In genomic region chr15:73930371-73930770, GRCh38 we compare ENCODE assay signal across 16 cellular contexts. TPM values are rescaled to one million over a fixed set of nuclear protein-coding genes. Genes with fewer than 3 reads are reported as not detected.
DNase-seq lines count a peak whose midpoint lies in the region; ATAC-seq and TF ChIP-seq lines count a peak whose summit lies in the region.
"Had no signal": no experiment of that assay in that cellular context is flagged by ENCODE, and none has a peak within 500 bp of the region (broad histone marks: within the 10 kb centered on the region; RNA-seq: fewer than 3 reads in every experiment).

No MANE protein-coding gene starts in this region.

- peaks cover 40 to 87% of the 10 kb centered on the region in 2 experiments for H3K79me1 ChIP-seq in IMR-90 (ENCODE audit: low read depth in 1 of 2, low read length in 2 of 2)

- H4K8ac ChIP-seq in IMR-90 (ENCODE audit: low read depth in 2 of 2, low read length in 2 of 2): peak overlapping the region; percentile 28 to 71; a peak in 2 of 4 replicates

- H3K4me3 ChIP-seq in IMR-90 (ENCODE audit: insufficient read depth, low read depth, low read length): no peak overlapping the region
- no peak overlapping the region for H3K4me3 ChIP-seq in epithelial cell of esophagus (ENCODE audit: low read length)
- H3K4me3 ChIP-seq in testis: no peak overlapping the region
- H3K4me3 ChIP-seq: GM12878, lung had no signal

- peak overlapping the region; percentile 89 for H3K4ac ChIP-seq in IMR-90 (ENCODE audit: low read depth, low read length)

- peak overlapping the region; percentile 58; the same call in 1 of the 2 replicates for H4K91ac ChIP-seq in IMR-90 (ENCODE audit: insufficient read depth, low read depth, low read length)

- WGBS in IMR-90 (ENCODE audit: extremely low coverage in 2 of 2, insufficient read length in 1 of 2), 2 experiments: 74% methylated on average over 2 of the region's 8 CpGs; no CpG with 5 or more reads in 1 of the 2 experiments
- WGBS in testis, 2 donors: 67 to 77% methylated on average over 3 to 8 of the region's 8 CpGs

- H4K5ac ChIP-seq in IMR-90 (ENCODE audit: low read depth, low read length): no peak overlapping the region

- ATAC-seq in IMR-90 (ENCODE audit: low read depth) (peak; percentile 9), HG03460 (IDR thresholded peaks at IDR 0.05; ENCODE audit: unreplicated experiment) (no peak)
- ATAC-seq: GM12878, WTC11 had no signal

- TF ChIP-seq CTCF in IMR-90 (conservative IDR thresholded peaks at IDR 0.05; ENCODE audit: low read depth, low read length) (no peak), epithelial cell of esophagus (IDR thresholded peaks at IDR 0.05; ENCODE audit: insufficient read depth, low read depth, low read length, missing control alignments) (no peak), testis (IDR thresholded peaks at IDR 0.05) (no peak)

- in situ Hi-C loops in IMR-90 (cut with MboI; ENCODE audit: low sequenced_read_pairs): no loop called here

- H3K4me1 ChIP-seq in IMR-90 (ENCODE audit: control insufficient read depth, insufficient read depth, low read length) (peaks cover 42% of the 10 kb centered on the region), testis (peaks cover 9% of the 10 kb centered on the region)

- peaks cover 9% of the 10 kb centered on the region for H3K27me3 Mint-ChIP-seq in activated T-helper 1 cell treated with anti-CD3 and anti-CD28 coated beads, Interleukin-12 subunit alpha, Interleukin-12 subunit beta, Interleukin-2, Interleukin-4 antibody, amounts not matched to agents 30 ng/mL and 10 ng/mL and 1 ng/mL, durations not matched to agents 14 hours and 24 hours and 36 hours (ENCODE audit: insufficient read depth)

- peak overlapping the region; percentile 64 for H2AFZ ChIP-seq in IMR-90 (replicated peaks; ENCODE audit: low read length, poor library complexity)

- H3K36me3 Mint-ChIP-seq in activated T-helper 1 cell treated with anti-CD3 and anti-CD28 coated beads, Interleukin-12 subunit alpha, Interleukin-12 subunit beta, Interleukin-2, Interleukin-4 antibody, amounts not matched to agents 30 ng/mL and 10 ng/mL and 1 ng/mL, durations not matched to agents 14 hours and 24 hours and 36 hours (ENCODE audit: low read depth): no peaks in the 10 kb centered on the region
- H3K36me3 Mint-ChIP-seq: WTC11 had no signal

- H2BK20ac ChIP-seq in IMR-90 (ENCODE audit: low read depth, low read length): 0 out of 2 replicates have a peak overlapping the region, but pooled peaks have one; percentile 5

- peak overlapping the region; percentile 38 for H2BK5ac ChIP-seq in IMR-90 (ENCODE audit: low read depth, low read length, poor library complexity, severe bottlenecking)

- H3K4me2 ChIP-seq in IMR-90 (ENCODE audit: low read depth, low read length): peak overlapping the region; percentile 73

- no peaks in the 10 kb centered on the region for H3K9me3 Mint-ChIP-seq in activated T-helper 1 cell treated with anti-CD3 and anti-CD28 coated beads, Interleukin-12 subunit alpha, Interleukin-12 subunit beta, Interleukin-2, Interleukin-4 antibody, amounts not matched to agents 30 ng/mL and 10 ng/mL and 1 ng/mL, durations not matched to agents 14 hours and 24 hours and 36 hours
- H3K9me3 Mint-ChIP-seq: activated naive CD4-positive, alpha-beta T cell treated with anti-CD3 and anti-CD28 coated beads for 36 hours; WTC11 had no signal

- H2BK120ac ChIP-seq in IMR-90 (ENCODE audit: low read depth, low read length): peak overlapping the region; percentile 68

- no peak overlapping the region for H3K27ac Mint-ChIP-seq in activated T-helper 1 cell treated with anti-CD3 and anti-CD28 coated beads, Interleukin-12 subunit alpha, Interleukin-12 subunit beta, Interleukin-2, Interleukin-4 antibody, amounts not matched to agents 30 ng/mL and 10 ng/mL and 1 ng/mL, durations not matched to agents 14 hours and 24 hours and 36 hours
- H3K27ac Mint-ChIP-seq: activated naive CD4-positive, alpha-beta T cell treated with anti-CD3 and anti-CD28 coated beads for 36 hours; WTC11 had no signal

- peak overlapping the region; percentile 91 for H3K14ac ChIP-seq in IMR-90 (replicated peaks; ENCODE audit: low read depth, low read length)

- H3K9me3 ChIP-seq in IMR-90 (ENCODE audit: control insufficient read depth, insufficient read depth, low read length) (no peaks in the 10 kb centered on the region), testis (no peaks in the 10 kb centered on the region)

- peaks cover 66% of the 10 kb centered on the region for H4K20me1 ChIP-seq in IMR-90 (ENCODE audit: insufficient read depth, low read length)

- H3K4me3 Mint-ChIP-seq in activated T-helper 1 cell treated with anti-CD3 and anti-CD28 coated beads, Interleukin-12 subunit alpha, Interleukin-12 subunit beta, Interleukin-2, Interleukin-4 antibody, amounts not matched to agents 30 ng/mL and 10 ng/mL and 1 ng/mL, durations not matched to agents 14 hours and 24 hours and 36 hours: no peak overlapping the region
- H3K4me3 Mint-ChIP-seq: activated naive CD4-positive, alpha-beta T cell treated with anti-CD3 and anti-CD28 coated beads for 36 hours; WTC11 had no signal

- H2AK5ac ChIP-seq in IMR-90 (ENCODE audit: low read depth, low read length): peak overlapping the region; percentile 80

- peak overlapping the region; percentile 50 for H3K27ac ChIP-seq in IMR-90 (ENCODE audit: insufficient read depth, low read length)
- H3K27ac ChIP-seq in testis: no peak overlapping the region
- H3K27ac ChIP-seq: RWPE1 had no signal

- POLR2A ChIA-PET in IMR-90 (lab: Charles Lee; ENCODE audit: unreplicated experiment): no interaction called here

- peak; percentile 58 for DNase-seq in A172 (ENCODE audit: low spot score)
- DNase-seq in IMR-90: peak; percentile 93
- DNase-seq in epithelial cell of esophagus (ENCODE audit: low read depth): peak; percentile 32
- DNase-seq in mucosa of gallbladder (ENCODE audit: low spot score): peak; percentile 32
- DNase-seq in activated T-helper 1 cell treated with anti-CD3 and anti-CD28 coated beads, Interleukin-12 subunit alpha, Interleukin-12 subunit beta, Interleukin-2, Interleukin-4 antibody, amounts not matched to agents 30 ng/mL and 10 ng/mL and 1 ng/mL, durations not matched to agents 14 hours and 24 hours and 36 hours (ENCODE audit: low spot score): no peak
- DNase-seq in NCI-H1417 treated with DMSO at 0.1 percent for 48 hours (lab: John Stamatoyannopoulos, UW): no peak
- DNase-seq in testis: no peak
- DNase-seq: activated naive CD4-positive, alpha-beta T cell treated with anti-CD3 and anti-CD28 coated beads for 36 hours; small intestine had no signal

- peaks cover 36% of the 10 kb centered on the region for H3K9me1 ChIP-seq in IMR-90 (ENCODE audit: insufficient read depth, low read length)

- H2BK15ac ChIP-seq in IMR-90 (ENCODE audit: low read depth, low read length): peak overlapping the region; percentile 68; the same call in 1 of the 3 replicates

- H3K27me3 ChIP-seq in IMR-90 (ENCODE audit: control insufficient read depth, insufficient read depth, low read length) (no peaks in the 10 kb centered on the region), testis (no peaks in the 10 kb centered on the region)

- H3K9ac ChIP-seq in IMR-90 (ENCODE audit: low read depth, low read length): peak overlapping the region; percentile 49

- TF ChIP-seq RAD21 in IMR-90 (IDR thresholded peaks at IDR 0.05; ENCODE audit: low read length): no peak

- H3K4me1 Mint-ChIP-seq in activated T-helper 1 cell treated with anti-CD3 and anti-CD28 coated beads, Interleukin-12 subunit alpha, Interleukin-12 subunit beta, Interleukin-2, Interleukin-4 antibody, amounts not matched to agents 30 ng/mL and 10 ng/mL and 1 ng/mL, durations not matched to agents 14 hours and 24 hours and 36 hours (ENCODE audit: low read depth): peaks cover 18% of the 10 kb centered on the region

- peak overlapping the region; percentile 89; the same call in 1 of the 2 replicates for H3K23ac ChIP-seq in IMR-90 (ENCODE audit: low read depth, low read length)

- H3K36me3 ChIP-seq in IMR-90 (ENCODE audit: control insufficient read depth, insufficient read depth, low read length) (peaks cover 12% of the 10 kb centered on the region), testis (ENCODE audit: low read depth, missing control alignments) (no peaks in the 10 kb centered on the region)

- CTCF ChIA-PET in IMR-90 (lab: Yijun Ruan, JAX): interaction anchor here (1.1 kb wide), 1 partner anchor 32 kb away, joined by 3 read pairs; no protein-coding TSS in a partner anchor

- H3K56ac ChIP-seq in IMR-90 (ENCODE audit: extremely low read depth, insufficient read depth, low read length): no peak overlapping the region

- dilution Hi-C loops in IMR-90 (cut with HindIII; ENCODE audit: low sequenced_read_pairs, unreplicated experiment): no loop called here

- intact Hi-C loops in IMR-90 (cut with micrococcal nuclease) (no loop called here), testis (cut with DNase I; ENCODE audit: low total_unique reads) (no loop called here)
- intact Hi-C loops in activated T-helper 1 cell treated with anti-CD3 and anti-CD28 coated beads, Interleukin-12 subunit alpha, Interleukin-12 subunit beta, Interleukin-2, Interleukin-4 antibody, amounts not matched to agents 30 ng/mL and 10 ng/mL and 1 ng/mL, durations not matched to agents 14 hours and 24 hours and 36 hours (cut with micrococcal nuclease): no loop called here

- peak overlapping the region; percentile 17; the same call in 1 of the 2 replicates for H3K18ac ChIP-seq in IMR-90 (ENCODE audit: low read depth, low read length)

- TF ChIP-seq POLR2A in IMR-90 (IDR thresholded peaks at IDR 0.05; ENCODE audit: low read depth, low read length) (no peak), testis (IDR thresholded peaks at IDR 0.05) (no peak)

- peak overlapping the region; percentile 95 for H2AK9ac ChIP-seq in IMR-90 (replicated peaks; ENCODE audit: low read depth, low read length, poor library complexity)

- no TSS peak for BruUV-seq in IMR-90 (replicated peaks; lab: Mats Ljungman, UMichigan)

RNA-seq across cellular contexts. Expression of gene LOXL1, which starts 4.1 kb away (rescaled TPM):
- total RNA-seq in A172 (2014; rRNA removed; shearing (Covaris generic)): 91.0 and 92.8 TPM in 2 replicates
- total RNA-seq in IMR-90 (2012; rRNA removed): 146 and 148 TPM in 2 replicates
- 311 and 332 TPM in 2 replicates for polyA plus RNA-seq in IMR-90 (2012; rRNA removed)
- polyA plus RNA-seq in IMR-90 (2012; cell fraction: cytosol; rRNA removed): 118 and 403 TPM in 2 replicates
- 211 and 331 TPM in 2 replicates for polyA plus RNA-seq in IMR-90 (2012; cell fraction: nucleus; rRNA removed; ENCODE audit: low replicate concordance)
- 20.2 TPM for total RNA-seq in mucosa of gallbladder
- total RNA-seq in activated T-helper 1 cell treated with anti-CD3 and anti-CD28 coated beads, Interleukin-12 subunit alpha, Interleukin-12 subunit beta, Interleukin-2, Interleukin-4 antibody, amounts not matched to agents 30 ng/mL and 10 ng/mL and 1 ng/mL, durations not matched to agents 14 hours and 24 hours and 36 hours: 0.34 and 1.3 TPM in 2 replicates
- total RNA-seq in testis: 10 to 100 TPM; 13.9 to 14.9 TPM
- polyA plus RNA-seq in testis (ENCODE audit: insufficient read depth, low read depth, low replicate concordance): 56.8 TPM

RNA-seq across cellular contexts. Expression of gene TBC1D21, which starts 57.0 kb away (rescaled TPM):
- total RNA-seq in A172 (2014; rRNA removed; shearing (Covaris generic)): not detected in 2 replicates
- total RNA-seq in IMR-90 (2012; rRNA removed) (not detected in 2 replicates), mucosa of gallbladder (not detected), testis (10 to 100 TPM; 17.9 to 47.6 TPM)
- polyA plus RNA-seq in IMR-90 (2012; rRNA removed) (not detected in 2 replicates), testis (ENCODE audit: insufficient read depth, low read depth, low replicate concordance) (80.2 TPM)
- not detected in 2 replicates for polyA plus RNA-seq in IMR-90 (2012; cell fraction: cytosol; rRNA removed)
- polyA plus RNA-seq in IMR-90 (2012; cell fraction: nucleus; rRNA removed; ENCODE audit: low replicate concordance): not detected in 2 replicates
- total RNA-seq in activated T-helper 1 cell treated with anti-CD3 and anti-CD28 coated beads, Interleukin-12 subunit alpha, Interleukin-12 subunit beta, Interleukin-2, Interleukin-4 antibody, amounts not matched to agents 30 ng/mL and 10 ng/mL and 1 ng/mL, durations not matched to agents 14 hours and 24 hours and 36 hours: not detected in 2 replicates
- total RNA-seq: activated naive CD4-positive, alpha-beta T cell treated with anti-CD3 and anti-CD28 coated beads for 36 hours; GM12878; HT1080; lung; WTC11 had no signal
- polyA plus RNA-seq: esophagus, GM12878, lung, small intestine had no signal

Comparison
In these comparisons a context has a peak if more than half of its experiments do, and no peak if none do; other contexts are left out.
1. DNase-seq: peak in A172 (single experiment), IMR-90 (single experiment), epithelial cell of esophagus (single experiment) and mucosa of gallbladder (single experiment); none in activated T-helper 1 cell treated with anti-CD3 and anti-CD28 coated beads, Interleukin-12 subunit alpha, Interleukin-12 subunit beta, Interleukin-2, Interleukin-4 antibody, amounts not matched to agents 30 ng/mL and 10 ng/mL and 1 ng/mL, durations not matched to agents 14 hours and 24 hours and 36 hours (single experiment), NCI-H1417 treated with DMSO at 0.1 percent for 48 hours (single experiment) and testis (single experiment).
2. RNA of gene TBC1D21, which starts 57.0 kb away (total RNA-seq): 17.9 to 47.6 TPM in testis; not detected in A172, not detected in IMR-90, not detected in mucosa of gallbladder (single experiment) and not detected in activated T-helper 1 cell treated with anti-CD3 and anti-CD28 coated beads, Interleukin-12 subunit alpha, Interleukin-12 subunit beta, Interleukin-2, Interleukin-4 antibody, amounts not matched to agents 30 ng/mL and 10 ng/mL and 1 ng/mL, durations not matched to agents 14 hours and 24 hours and 36 hours; every median in the first group is over 10 times any median in the second.